Comparison of ENCODE assay signal across 35 cellular contexts in genomic region chr1:92721886-92722285, GRCh38.
"Had no signal": no experiment of that assay in that cellular context is flagged by ENCODE, and none has a peak within 500 bp of the region (broad histone marks: within the 10 kb centered on the region; RNA-seq: fewer than 3 reads in every experiment).

No MANE protein-coding gene starts in this region.

- H3K9me3 ChIP-seq: adrenal gland, body of pancreas, breast epithelium had no signal

- H3K27ac ChIP-seq: adrenal gland, body of pancreas, brain microvascular endothelial cell, breast epithelium, VCaP had no signal

- H3K4me1 ChIP-seq: adrenal gland, body of pancreas, breast epithelium had no signal

- DNase-seq: activated B cell treated with CpG ODN at 0.5 μM for 24 hours; activated CD4-positive, alpha-beta memory T cell treated with anti-CD3 and anti-CD28 coated beads for 36 hours; activated CD4-positive, alpha-beta T cell treated with anti-CD3 and anti-CD28 coated beads for 4 hours; activated CD4-positive, alpha-beta T cell treated with anti-CD3 and anti-CD28 coated beads, Interleukin-2, amount 10 ng/mL, durations not matched to agents 24 days and 14 days; activated CD4-positive, alpha-beta T cell treated with anti-CD3 and anti-CD28 coated beads, Interleukin-2, amount 50 U/mL, for 1 hour; activated CD4-positive, alpha-beta T cell treated with anti-CD3 and anti-CD28 coated beads, Interleukin-2, amount 50 U/mL, for 4 hours; activated CD4-positive, CD25-positive, alpha-beta regulatory T cell treated with anti-CD3 and anti-CD28 coated beads, Interleukin-2, amount 50 U/mL, for 72 hours; activated CD8-positive, alpha-beta memory T cell treated with anti-CD3 and anti-CD28 coated beads, Interleukin-2, amount 50 U/mL, for 4 hours; activated CD8-positive, alpha-beta T cell treated with anti-CD3 and anti-CD28 coated beads for 36 hours; activated effector memory CD4-positive, alpha-beta T cell treated with anti-CD3 and anti-CD28 coated beads, Interleukin-2, amount 50 U/mL, for 16 hours; activated gamma-delta T cell treated with Interleukin-2 at 50 U/mL for 16 hours; activated naive CD4-positive, alpha-beta T cell; activated naive CD4-positive, alpha-beta T cell treated with anti-CD3 and anti-CD28 coated beads for 36 hours; activated naive CD4-positive, alpha-beta T cell treated with anti-CD3 and anti-CD28 coated beads, Interleukin-2, amount 50 U/mL, for 16 hours; activated naive CD8-positive, alpha-beta T cell treated with anti-CD3 and anti-CD28 coated beads for 36 hours; activated T-cell treated with anti-CD3 and anti-CD28 coated beads for 4 hours; activated T-cell treated with anti-CD3 and anti-CD28 coated beads, Interleukin-2, amount 50 U/mL, for 1 hour; activated T-cell treated with anti-CD3 and anti-CD28 coated beads, Interleukin-2, amount 50 U/mL, for 4 hours; activated T-cell treated with anti-CD3 and anti-CD28 coated beads, Interleukin-2, amount 50 U/mL, for 72 hours; adrenal gland; amniotic stem cell; aorta; body of pancreas; brain microvascular endothelial cell; central memory CD4-positive, alpha-beta T cell; T-helper 2 cell; T-helper 9 cell had no signal

- H3K36me3 ChIP-seq: adrenal gland, brain microvascular endothelial cell, breast epithelium had no signal

- H3K4me3 Mint-ChIP-seq: activated B cell treated with CpG ODN at 0.5 μM for 24 hours; activated CD4-positive, alpha-beta memory T cell treated with anti-CD3 and anti-CD28 coated beads for 36 hours; activated CD4-positive, alpha-beta T cell treated with anti-CD3 and anti-CD28 coated beads, Interleukin-2, amount 10 ng/mL, durations not matched to agents 24 days and 14 days; activated CD8-positive, alpha-beta T cell treated with anti-CD3 and anti-CD28 coated beads for 36 hours; activated naive CD4-positive, alpha-beta T cell treated with anti-CD3 and anti-CD28 coated beads for 36 hours; activated naive CD8-positive, alpha-beta T cell treated with anti-CD3 and anti-CD28 coated beads for 36 hours; activated T-cell treated with anti-CD3 and anti-CD28 coated beads, Interleukin-2, amount 50 U/mL, for 4 hours; activated T-cell treated with anti-CD3 and anti-CD28 coated beads, Interleukin-2, amount 50 U/mL, for 72 hours; activated T-helper 1 cell treated with anti-CD3 and anti-CD28 coated beads, Interleukin-12 subunit alpha, Interleukin-12 subunit beta, Interleukin-2, Interleukin-4 antibody, amounts not matched to agents 30 ng/mL and 10 ng/mL and 1 ng/mL, durations not matched to agents 14 hours and 24 hours and 36 hours; activated T-helper 17 cell treated with anti-CD3 and anti-CD28 coated beads, Interleukin-2, amount 50 U/mL, for 72 hours; T-helper 2 cell treated with Interferon-gamma antibody and Interleukin-4, amounts not matched to agents 5 μg/mL and 100 μg/mL, for 36 hours had no signal

- ATAC-seq: activated CD8-positive, alpha-beta T cell treated with anti-CD3 and anti-CD28 coated beads for 36 hours; activated naive CD4-positive, alpha-beta T cell treated with anti-CD3 and anti-CD28 coated beads, Interleukin-2, amount 50 U/mL, for 72 hours; activated T-cell treated with anti-CD3 and anti-CD28 coated beads, Interleukin-2, amount 50 U/mL, for 4 hours; activated T-cell treated with anti-CD3 and anti-CD28 coated beads, Interleukin-2, amount 50 U/mL, for 72 hours; activated T-helper 17 cell treated with anti-CD3 and anti-CD28 coated beads, Interleukin-2, amount 50 U/mL, for 72 hours; body of pancreas had no signal

- H3K4me1 Mint-ChIP-seq: activated CD4-positive, alpha-beta T cell treated with anti-CD3 and anti-CD28 coated beads, Interleukin-2, amount 10 ng/mL, durations not matched to agents 24 days and 14 days; activated naive CD8-positive, alpha-beta T cell treated with anti-CD3 and anti-CD28 coated beads for 36 hours; activated T-helper 17 cell treated with anti-CD3 and anti-CD28 coated beads, Interleukin-2, amount 50 U/mL, for 72 hours had no signal

- FAIRE-seq: astrocyte, TTC549 had no signal

- H3K27ac Mint-ChIP-seq: activated B cell treated with CpG ODN at 0.5 μM for 24 hours; activated CD4-positive, alpha-beta memory T cell treated with anti-CD3 and anti-CD28 coated beads for 36 hours; activated CD4-positive, alpha-beta T cell treated with anti-CD3 and anti-CD28 coated beads, Interleukin-2, amount 10 ng/mL, durations not matched to agents 24 days and 14 days; activated CD8-positive, alpha-beta T cell treated with anti-CD3 and anti-CD28 coated beads for 36 hours; activated naive CD4-positive, alpha-beta T cell treated with anti-CD3 and anti-CD28 coated beads for 36 hours; activated naive CD4-positive, alpha-beta T cell treated with anti-CD3 and anti-CD28 coated beads, Interleukin-2, amount 50 U/mL, for 72 hours; activated naive CD8-positive, alpha-beta T cell treated with anti-CD3 and anti-CD28 coated beads for 36 hours; activated T-cell treated with anti-CD3 and anti-CD28 coated beads, Interleukin-2, amount 50 U/mL, for 72 hours; activated T-helper 1 cell treated with anti-CD3 and anti-CD28 coated beads, Interleukin-12 subunit alpha, Interleukin-12 subunit beta, Interleukin-2, Interleukin-4 antibody, amounts not matched to agents 30 ng/mL and 10 ng/mL and 1 ng/mL, durations not matched to agents 14 hours and 24 hours and 36 hours; activated T-helper 17 cell treated with anti-CD3 and anti-CD28 coated beads, Interleukin-2, amount 50 U/mL, for 72 hours; T-helper 2 cell treated with Interferon-gamma antibody and Interleukin-4, amounts not matched to agents 5 μg/mL and 100 μg/mL, for 36 hours had no signal

- H3K9me3 Mint-ChIP-seq: activated CD4-positive, alpha-beta T cell treated with anti-CD3 and anti-CD28 coated beads, Interleukin-2, amount 10 ng/mL, durations not matched to agents 24 days and 14 days; activated CD8-positive, alpha-beta T cell treated with anti-CD3 and anti-CD28 coated beads for 36 hours; activated naive CD4-positive, alpha-beta T cell treated with anti-CD3 and anti-CD28 coated beads for 36 hours; activated T-cell treated with anti-CD3 and anti-CD28 coated beads, Interleukin-2, amount 50 U/mL, for 4 hours; activated T-helper 1 cell treated with anti-CD3 and anti-CD28 coated beads, Interleukin-12 subunit alpha, Interleukin-12 subunit beta, Interleukin-2, Interleukin-4 antibody, amounts not matched to agents 30 ng/mL and 10 ng/mL and 1 ng/mL, durations not matched to agents 14 hours and 24 hours and 36 hours; T-helper 2 cell treated with Interferon-gamma antibody and Interleukin-4, amounts not matched to agents 5 μg/mL and 100 μg/mL, for 36 hours had no signal

- H3K27me3 ChIP-seq: adrenal gland, body of pancreas, brain microvascular endothelial cell, breast epithelium had no signal

- H3K4me3 ChIP-seq: adrenal gland, body of pancreas, breast epithelium had no signal

- H3K27me3 Mint-ChIP-seq: activated B cell treated with CpG ODN at 0.5 μM for 24 hours had no signal
